ENCODE assay signal across 30 cellular contexts in genomic region chr5:6389397-6389796, GRCh38. TPM values are rescaled to one million over a fixed set of nuclear protein-coding genes. Genes with fewer than 3 reads are reported as not detected.
"Had no signal": no experiment of that assay in that cellular context is flagged by ENCODE, and none has a peak within 500 bp of the region (broad histone marks: within the 10 kb centered on the region; RNA-seq: fewer than 3 reads in every experiment).

No MANE protein-coding gene starts in this region.

- ATAC-seq: effector memory CD8-positive, alpha-beta T cell; esophagus mucosa; foreskin keratinocyte; gastrocnemius medialis; gastroesophageal sphincter; heart left ventricle; heart right ventricle had no signal

- H3K4me2 ChIP-seq: hepatocyte had no signal

- H3K4me3 ChIP-seq: colonic mucosa, coronary artery, dorsolateral prefrontal cortex, esophagus muscularis mucosa, esophagus squamous epithelium, gastrocnemius medialis, gastroesophageal sphincter, heart left ventricle, heart right ventricle, hepatocyte had no signal

- H3K9me3 ChIP-seq: colonic mucosa, esophagus muscularis mucosa, esophagus squamous epithelium, gastrocnemius medialis, gastroesophageal sphincter, heart left ventricle, heart right ventricle had no signal

- H3K27me3 ChIP-seq: colonic mucosa, gastrocnemius medialis had no signal

- H2AFZ ChIP-seq: hepatocyte had no signal

- FAIRE-seq: endometrium, endothelial cell of umbilical vein, frontal cortex had no signal

- H3K4me1 ChIP-seq: colonic mucosa, esophagus muscularis mucosa, esophagus squamous epithelium, foreskin keratinocyte, gastrocnemius medialis, gastroesophageal sphincter, heart left ventricle, heart right ventricle had no signal

- H3K36me3 ChIP-seq: colonic mucosa, esophagus muscularis mucosa, esophagus squamous epithelium, gastrocnemius medialis, gastroesophageal sphincter, heart left ventricle, heart right ventricle had no signal

- DNase-seq: colonic mucosa; cortex of kidney; dermis blood vessel endothelial cell; dorsolateral prefrontal cortex; effector CD4-positive, alpha-beta T cell; effector CD8-positive, alpha-beta T cell; effector memory CD4-positive, alpha-beta T cell; effector memory CD8-positive, alpha-beta T cell; erythroblast; esophagus squamous epithelium; foreskin fibroblast; foreskin keratinocyte; foreskin melanocyte; gastrocnemius medialis; glutamatergic neuron; heart left ventricle; heart right ventricle had no signal

- H3K79me2 ChIP-seq: hepatocyte had no signal

- H3K27ac ChIP-seq: colonic mucosa, coronary artery, dorsolateral prefrontal cortex, epithelial cell of prostate, esophagus muscularis mucosa, esophagus squamous epithelium, foreskin keratinocyte, gastrocnemius medialis, gastroesophageal sphincter, heart left ventricle, heart right ventricle, hepatocyte had no signal

RNA-seq across cellular contexts. Expression of gene UBE2QL1, which starts 59.3 kb away (rescaled TPM):
- total RNA-seq: epithelial cell of proximal tubule, esophagus mucosa, fibroblast of lung, fibroblast of villous mesenchyme, foreskin keratinocyte, glomerular endothelial cell had no signal
- polyA plus RNA-seq: fibroblast of lung, foreskin keratinocyte, hepatocyte had no signal
